Comparison of ENCODE assay signal across 8 cellular contexts in the genomic region with DNA sequence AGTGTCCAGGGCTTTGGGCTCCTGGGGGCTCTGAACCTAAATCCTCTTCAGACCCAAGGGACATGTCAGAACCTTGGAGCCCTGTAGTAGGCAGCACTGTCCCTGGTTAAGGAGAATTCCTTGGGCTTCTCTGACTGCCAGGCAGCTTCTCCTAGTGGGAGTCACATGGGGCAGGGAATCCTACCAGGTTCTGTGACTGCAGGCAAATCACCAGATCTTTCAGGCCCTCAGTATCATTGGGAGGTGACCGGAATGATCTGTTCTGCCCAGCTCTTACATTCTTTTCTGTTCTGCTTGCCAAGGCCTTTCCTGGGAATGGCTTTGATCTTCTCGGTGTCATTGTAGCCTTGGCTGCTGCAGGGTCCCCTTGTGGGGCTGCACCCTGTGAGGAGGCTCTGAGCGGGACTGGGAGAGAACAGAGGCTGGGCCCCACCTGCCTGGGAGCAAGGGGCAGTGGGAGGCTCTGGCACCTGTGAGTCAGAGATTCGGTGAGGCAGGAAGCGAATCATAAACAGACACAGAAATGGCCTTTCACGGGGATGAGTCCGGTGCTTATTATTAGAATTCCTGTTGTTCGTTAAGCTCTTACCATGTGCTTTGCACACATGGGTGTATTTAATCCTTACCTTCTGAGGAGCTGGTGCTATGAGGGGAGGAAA. TPM values are rescaled to one million over a fixed set of nuclear protein-coding genes. Genes with fewer than 3 reads are reported as not detected.
A peak's percentile ranks its signal among the peaks of the same experiment; 100 is the strongest.
DNase-seq lines count a peak whose midpoint lies in the region; ATAC-seq and TF ChIP-seq lines count a peak whose summit lies in the region.

No MANE protein-coding gene starts in this region.

- no peak overlapping the region for H3K4me3 ChIP-seq in BJ (ENCODE audit: low read depth, low read length)
- H3K4me3 ChIP-seq in OCI-LY7 (ENCODE audit: low read depth, low read length, poor library complexity, severe bottlenecking), result peak overlapping the region; percentile 15
- no peak overlapping the region for H3K4me3 ChIP-seq in dorsolateral prefrontal cortex

- DNase-seq in BJ (ENCODE audit: low read depth), result no peak
- peak; percentile 76 for DNase-seq in OCI-LY7 (ENCODE audit: low spot score)
- DNase-seq in dorsolateral prefrontal cortex, result peak in 2 of 10 donors; percentile 28 to 43
- peak; percentile 49 for DNase-seq in myocyte (ENCODE audit: low read depth)
- DNase-seq in GM19238 (ENCODE audit: insufficient read length, low spot score), result no peak
- no peak for DNase-seq in DMS 273 (lab: John Stamatoyannopoulos, UW; ENCODE audit: unreplicated experiment)
- DNase-seq in NCI-H187 treated with DMSO at 0.1 percent for 48 hours (lab: John Stamatoyannopoulos, UW), result no peak

- peaks cover 78% of the 10 kb centered on the region for H3K4me1 ChIP-seq in OCI-LY7 (ENCODE audit: insufficient read depth, low read length, poor library complexity, severe bottlenecking)

- H3K36me3 ChIP-seq in BJ (ENCODE audit: control insufficient read depth, insufficient read depth, low read length) (peaks cover 11% of the 10 kb centered on the region), OCI-LY7 (ENCODE audit: insufficient read depth, low read length) (peaks cover 36% of the 10 kb centered on the region)

- H3K9me2 ChIP-seq in OCI-LY7 (ENCODE audit: insufficient read depth, low read length), result no peaks in the 10 kb centered on the region

- H3K27me3 ChIP-seq in BJ (ENCODE audit: control insufficient read depth, insufficient read depth, low read length), result no peaks in the 10 kb centered on the region
- H3K27me3 ChIP-seq in dorsolateral prefrontal cortex, result no peaks in the 10 kb centered on the region

- no peaks in the 10 kb centered on the region for H3K9me3 ChIP-seq in OCI-LY7 (ENCODE audit: low read length)

- H3K79me2 ChIP-seq in OCI-LY7 (ENCODE audit: insufficient read depth, low read depth, low read length), result no peaks in the 10 kb centered on the region

- H3K4me2 ChIP-seq in OCI-LY7 (ENCODE audit: low read length), result peak overlapping the region; percentile 64

- H2AFZ ChIP-seq in OCI-LY7 (ENCODE audit: low read length), result no peak overlapping the region

- CTCF ChIA-PET in BJ (lab: Yijun Ruan, JAX), result interaction anchor here (0.6 to 1.6 kb wide), 9 partner anchors 10 to 149 kb away, joined by 3 to 4 read pairs (median 3); no protein-coding TSS in a partner anchor
- CTCF ChIA-PET in OCI-LY7 (lab: Charles Lee; ENCODE audit: unreplicated experiment), result interaction anchor here (0.7 to 2.8 kb wide), 5 partner anchors 8 to 99 kb away, joined by 3 to 18 read pairs (median 3); a partner anchor contains a TSS

- no peak for ATAC-seq in HG03139 (IDR thresholded peaks at IDR 0.05; ENCODE audit: unreplicated experiment)

- H3K27ac ChIP-seq in OCI-LY7 (ENCODE audit: low read depth, low read length, poor library complexity, severe bottlenecking) (peak overlapping the region; percentile 83), dorsolateral prefrontal cortex (peak overlapping the region in 57 of 59 donors; percentile 11 to 86 (median 69))

- POLR2A ChIA-PET in BJ (lab: Charles Lee), result no interaction called here
- POLR2A ChIA-PET in OCI-LY7 (lab: Charles Lee), result interaction anchor here (0.6 to 3.4 kb wide), 13 partner anchors 11 to 550 kb away, joined by 3 to 12 read pairs (median 3); a partner anchor contains a TSS

- H4K20me1 ChIP-seq in OCI-LY7 (ENCODE audit: insufficient read depth, low read length), result no peaks in the 10 kb centered on the region

- TF ChIP-seq CTCF in BJ (IDR thresholded peaks at IDR 0.05; ENCODE audit: insufficient read depth, low read depth, low read length), result peak; percentile 55
- TF ChIP-seq CTCF in OCI-LY7 (conservative IDR thresholded peaks at IDR 0.05; ENCODE audit: low read length), result 0 out of 2 replicates have a peak, but pooled peaks have one; percentile 28
- TF ChIP-seq CTCF in dorsolateral prefrontal cortex (IDR thresholded peaks at IDR 0.05 in 54 of 56, conservative IDR thresholded peaks at IDR 0.05 in 2 of 56; ENCODE audit: low read depth in 1 of 56, partially characterized antibody in 56 of 56), result peak in 22 of 56 donors; percentile 9 to 43 (median 24)

- intact Hi-C loops in OCI-LY7 (cut with micrococcal nuclease; ENCODE audit: unreplicated experiment), result loop anchor here (5.0 kb wide), 1 partner anchor 157 kb away; a partner anchor contains a TSS
- intact Hi-C loops in dorsolateral prefrontal cortex (cut with DNase I), result no loop called here

- BruUV-seq in OCI-LY7 (replicated peaks; lab: Mats Ljungman, UMichigan), result no TSS peak

RNA-seq across cellular contexts. Expression of a gene that starts 14.1 kb away (rescaled TPM):
- 5.8 and 11.7 TPM in 2 replicates for polyA plus RNA-seq in BJ (2011; rRNA removed)
- 6.3 and 9.7 TPM in 2 replicates for polyA minus RNA-seq in BJ (2011; rRNA and poly(A)+ RNA removed)
- total RNA-seq in OCI-LY7 (2014; rRNA removed; shearing (Covaris generic)), result 7.3 and 8.7 TPM in 2 replicates
- total RNA-seq in OCI-LY7 (2022) (17.1 and 21.7 TPM in 2 replicates), dorsolateral prefrontal cortex (10 to 100 TPM; 23.2 to 57.6 (median 40.4) TPM), myocyte (25.0 and 36.8 TPM in 2 replicates)
- 12.4 TPM for polyA plus RNA-seq in myocyte (2012)

RNA-seq across cellular contexts. Expression of a gene that starts 59.6 kb away (rescaled TPM):
- polyA plus RNA-seq in BJ (2011; rRNA removed), result 90.6 and 189 TPM in 2 replicates
- 79.2 and 106 TPM in 2 replicates for polyA minus RNA-seq in BJ (2011; rRNA and poly(A)+ RNA removed)
- total RNA-seq in OCI-LY7 (2014; rRNA removed; shearing (Covaris generic)), result 37.3 and 39.7 TPM in 2 replicates
- 72.7 and 75.4 TPM in 2 replicates for total RNA-seq in OCI-LY7 (2022)
- 100 to 1,000 TPM in 112 of 120 experiments, 10 to 100 TPM in 8; 87.4 to 171 (median 127) TPM for total RNA-seq in dorsolateral prefrontal cortex
- total RNA-seq in myocyte, result 72.4 and 117 TPM in 2 replicates
- 195 TPM for polyA plus RNA-seq in myocyte (2012)

Comparison
In these comparisons a context has a peak if more than half of its experiments do, and no peak if none do; other contexts are left out.
1. DNase-seq: peak in OCI-LY7 (single experiment) and myocyte (single experiment); none in BJ (single experiment), GM19238 (single experiment), DMS 273 (single experiment) and NCI-H187 treated with DMSO at 0.1 percent for 48 hours (single experiment).